4 cellular contexts compared by ENCODE assay signal in genomic region chr19:15411345-15411744, GRCh38.
TF ChIP-seq lines count a peak whose summit lies in the region.

No MANE protein-coding gene starts in this region.

TF ChIP-seq in Ishikawa, 13 proteins besides CTCF, POLR2A, EP300 and RAD21:
- TF ChIP-seq CEBPB (IDR thresholded peaks at IDR 0.05): peak; percentile 28; the same call in 1 of the 2 replicates
TF ChIP-seq in Ishikawa: peak in this region for 1; not testable (repeated sequence) for 12.

TF ChIP-seq in WTC11, 78 proteins besides CTCF, POLR2A, EP300 and RAD21:
- 0 out of 2 replicates have a peak, but pooled peaks have one; percentile 34 for TF ChIP-seq GABPB1 (CRISPR knock-in tag; IDR thresholded peaks at IDR 0.05)
TF ChIP-seq in WTC11: peak in this region for 1; not testable (repeated sequence) for 77.

TF ChIP-seq in K562, 482 proteins besides CTCF, POLR2A, EP300 and RAD21:
- TF ChIP-seq CEBPB (tag; IDR thresholded peaks at IDR 0.05): peak; percentile 72

TF ChIP-seq in liver, 16 proteins besides CTCF, POLR2A, EP300 and RAD21:
- TF ChIP-seq RXRA (IDR thresholded peaks at IDR 0.05): peak; percentile 31 to 35
- TF ChIP-seq HNF4A (conservative IDR thresholded peaks at IDR 0.05): peak; percentile 47 to 51
- peak; percentile 52 for TF ChIP-seq NR2F2 (IDR thresholded peaks at IDR 0.05)
